19 cellular contexts compared by ENCODE assay signal in genomic region chr3:15581471-15582394, GRCh38. TPM values are rescaled to one million over a fixed set of nuclear protein-coding genes. Genes with fewer than 3 reads are reported as not detected.
DNase-seq lines count a peak whose midpoint lies in the region; ATAC-seq and TF ChIP-seq lines count a peak whose summit lies in the region.
"Had no signal": no experiment of that assay in that cellular context is flagged by ENCODE, and none has a peak within 500 bp of the region (broad histone marks: within the 10 kb centered on the region; RNA-seq: fewer than 3 reads in every experiment).

No MANE protein-coding gene starts in this region.

- TF ChIP-seq POLR2A in IMR-90 (IDR thresholded peaks at IDR 0.05; ENCODE audit: low read depth, low read length) = no peak

- H3K4me2 ChIP-seq in IMR-90 (ENCODE audit: low read depth, low read length) = no peak overlapping the region

- peaks cover 78% of the 10 kb centered on the region for H3K36me3 ChIP-seq in CD4-positive, CD25-positive, alpha-beta regulatory T cell (ENCODE audit: control insufficient read depth, insufficient read depth, low read length)
- peaks cover 20% of the 10 kb centered on the region for H3K36me3 ChIP-seq in IMR-90 (ENCODE audit: control insufficient read depth, insufficient read depth, low read length)
- peaks cover 16 to 43% (median 26%) of the 10 kb centered on the region in 5 donors for H3K36me3 ChIP-seq in subcutaneous abdominal adipose tissue (ENCODE audit: control insufficient read depth in 5 of 5, insufficient read depth in 5 of 5, low read length in 5 of 5)

- H3K27me3 Mint-ChIP-seq in CD4-positive, CD25-positive, alpha-beta regulatory T cell = no peaks in the 10 kb centered on the region

- H3K9me3 ChIP-seq in CD4-positive, CD25-positive, alpha-beta regulatory T cell (ENCODE audit: control insufficient read depth in 2 of 2, low read length in 2 of 2) = no peaks in the 10 kb centered on the region
- H3K9me3 ChIP-seq in IMR-90 (ENCODE audit: control insufficient read depth, insufficient read depth, low read length) (no peaks in the 10 kb centered on the region), subcutaneous abdominal adipose tissue (ENCODE audit: control insufficient read depth in 5 of 5, low read length in 5 of 5) (no peaks in the 10 kb centered on the region)
- H3K9me3 ChIP-seq: HAP-1, SJSA1 had no signal

- H3K56ac ChIP-seq in IMR-90 (ENCODE audit: extremely low read depth, insufficient read depth, low read length) = no peak overlapping the region

- no peak overlapping the region for H2AK9ac ChIP-seq in IMR-90 (replicated peaks; ENCODE audit: low read depth, low read length, poor library complexity)

- no peak overlapping the region for H2BK5ac ChIP-seq in IMR-90 (ENCODE audit: low read depth, low read length, poor library complexity, severe bottlenecking)

- H3K4me1 ChIP-seq in CD4-positive, CD25-positive, alpha-beta regulatory T cell (ENCODE audit: control insufficient read depth, insufficient read depth, low read length, poor library complexity, severe bottlenecking) = no peaks in the 10 kb centered on the region
- H3K4me1 ChIP-seq in IMR-90 (ENCODE audit: control insufficient read depth, insufficient read depth, low read length) = no peaks in the 10 kb centered on the region
- peaks cover 0 to 33% (median 19%) of the 10 kb centered on the region in 5 donors for H3K4me1 ChIP-seq in subcutaneous abdominal adipose tissue (ENCODE audit: control insufficient read depth in 5 of 5, insufficient read depth in 5 of 5, low read length in 5 of 5)
- H3K4me1 ChIP-seq: HAP-1 had no signal

- H2BK120ac ChIP-seq in IMR-90 (ENCODE audit: low read depth, low read length) = no peak overlapping the region

- H4K91ac ChIP-seq in IMR-90 (ENCODE audit: insufficient read depth, low read depth, low read length) = no peak overlapping the region

- no peak overlapping the region for H2BK20ac ChIP-seq in IMR-90 (ENCODE audit: low read depth, low read length)

- no peak overlapping the region for H2AK5ac ChIP-seq in IMR-90 (ENCODE audit: low read depth, low read length)

- no peak overlapping the region for H4K8ac ChIP-seq in IMR-90 (ENCODE audit: low read depth in 2 of 2, low read length in 2 of 2)

- H3K36me3 Mint-ChIP-seq in CD4-positive, CD25-positive, alpha-beta regulatory T cell = peaks cover 43% of the 10 kb centered on the region

- no peak overlapping the region for H4K5ac ChIP-seq in IMR-90 (ENCODE audit: low read depth, low read length)

- peak overlapping the region in 2 of 3 donors; percentile 9 to 37 for H3K27ac Mint-ChIP-seq in CD4-positive, CD25-positive, alpha-beta regulatory T cell

- no peak overlapping the region for H3K4ac ChIP-seq in IMR-90 (ENCODE audit: low read depth, low read length)

- no peak overlapping the region for H3K14ac ChIP-seq in IMR-90 (replicated peaks; ENCODE audit: low read depth, low read length)

- H3K79me1 ChIP-seq in IMR-90 (ENCODE audit: low read depth in 1 of 2, low read length in 2 of 2) = no peaks in the 10 kb centered on the region; a peak in 3 of 4 replicates

- no peak overlapping the region for H2AFZ ChIP-seq in IMR-90 (replicated peaks; ENCODE audit: low read length, poor library complexity)
- H2AFZ ChIP-seq: GM23248 had no signal

- ATAC-seq in CD4-positive, CD25-positive, alpha-beta regulatory T cell (ENCODE audit: low read depth in 2 of 2) = no peak
- ATAC-seq in IMR-90 (ENCODE audit: low read depth) = no peak
- no peak for ATAC-seq in HG02884 (IDR thresholded peaks at IDR 0.05; ENCODE audit: unreplicated experiment)
- ATAC-seq: Right ventricle myocardium inferior had no signal

- H3K4me3 ChIP-seq in CD4-positive, CD25-positive, alpha-beta regulatory T cell (ENCODE audit: low read depth, low read length) = no peak overlapping the region
- H3K4me3 ChIP-seq in IMR-90 (ENCODE audit: insufficient read depth, low read depth, low read length) = no peak overlapping the region
- no peak overlapping the region for H3K4me3 ChIP-seq in fibroblast of villous mesenchyme (ENCODE audit: low read depth, low read length)
- no peak overlapping the region for H3K4me3 ChIP-seq in subcutaneous abdominal adipose tissue (ENCODE audit: low read depth in 1 of 5, low read length in 5 of 5)
- H3K4me3 ChIP-seq: GM23248, HAP-1, SJSA1 had no signal

- H3K23ac ChIP-seq in IMR-90 (ENCODE audit: low read depth, low read length) = no peak overlapping the region

- H3K18ac ChIP-seq in IMR-90 (ENCODE audit: low read depth, low read length) = no peak overlapping the region

- no peak for TF ChIP-seq RAD21 in IMR-90 (IDR thresholded peaks at IDR 0.05; ENCODE audit: low read length)

- H3K9ac ChIP-seq in IMR-90 (ENCODE audit: low read depth, low read length) (no peak overlapping the region), subcutaneous abdominal adipose tissue (ENCODE audit: low read length in 5 of 5) (no peak overlapping the region)
- H3K9ac ChIP-seq: GM23248 had no signal

- no peaks in the 10 kb centered on the region for H4K20me1 ChIP-seq in IMR-90 (ENCODE audit: insufficient read depth, low read length)

- peaks cover 4 to 27% (median 17%) of the 10 kb centered on the region in 4 donors for H3K4me1 Mint-ChIP-seq in CD4-positive, CD25-positive, alpha-beta regulatory T cell

- H3K27ac ChIP-seq in CD4-positive, CD25-positive, alpha-beta regulatory T cell (ENCODE audit: insufficient read depth, low read length, poor library complexity, severe bottlenecking) = no peak overlapping the region
- H3K27ac ChIP-seq in IMR-90 (ENCODE audit: insufficient read depth, low read length) (no peak overlapping the region), subcutaneous abdominal adipose tissue (ENCODE audit: low read depth, low read length) (peak overlapping the region; percentile 73)
- H3K27ac ChIP-seq: GM23248, SJSA1 had no signal

- 100% methylated on average over 1 of the region's 3 CpGs; no CpG with 5 or more reads in 1 of the 2 experiments for WGBS in IMR-90 (ENCODE audit: extremely low coverage in 2 of 2, insufficient read length in 1 of 2), 2 experiments

- H3K4me3 Mint-ChIP-seq in CD4-positive, CD25-positive, alpha-beta regulatory T cell = no peak overlapping the region
- H3K4me3 Mint-ChIP-seq: CD14-positive monocyte had no signal

- no peak overlapping the region for H2BK15ac ChIP-seq in IMR-90 (ENCODE audit: low read depth, low read length)

- BruUV-seq in IMR-90 (replicated peaks; lab: Mats Ljungman, UMichigan) = no TSS peak

- intact Hi-C loops in IMR-90 (cut with micrococcal nuclease) = no loop called here

- dilution Hi-C loops in IMR-90 (cut with HindIII; ENCODE audit: low sequenced_read_pairs, unreplicated experiment) = no loop called here

- CTCF ChIA-PET in IMR-90 (lab: Yijun Ruan, JAX) = no interaction called here

- TF ChIP-seq CTCF in IMR-90 (conservative IDR thresholded peaks at IDR 0.05; ENCODE audit: low read depth, low read length) = no peak
- no peak for TF ChIP-seq CTCF in fibroblast of villous mesenchyme (IDR thresholded peaks at IDR 0.05; ENCODE audit: insufficient read depth, low read depth, low read length)

- H3K27me3 ChIP-seq in CD4-positive, CD25-positive, alpha-beta regulatory T cell (ENCODE audit: control insufficient read depth, insufficient read depth, low read length) = no peaks in the 10 kb centered on the region
- no peaks in the 10 kb centered on the region for H3K27me3 ChIP-seq in IMR-90 (ENCODE audit: control insufficient read depth, insufficient read depth, low read length)
- no peaks in the 10 kb centered on the region for H3K27me3 ChIP-seq in subcutaneous abdominal adipose tissue (ENCODE audit: control insufficient read depth in 5 of 5, insufficient read depth in 4 of 5, low read length in 5 of 5)
- H3K27me3 ChIP-seq: SJSA1 had no signal

- no peak for DNase-seq in CD4-positive, CD25-positive, alpha-beta regulatory T cell
- DNase-seq in IMR-90 (no peak), fibroblast of villous mesenchyme (ENCODE audit: low read depth) (peak; percentile 65), globus pallidus (ENCODE audit: low spot score) (no peak), GM19240 (ENCODE audit: insufficient read length, low spot score) (no peak)
- DNase-seq: ACHN, AML-193, GM23248, NCI-H1694, NCI-H2081 treated with DMSO at 0.1 percent for 48 hours, NCI-H2171 treated with DMSO at 0.1 percent for 48 hours, NCI-H446, NCI-H526 had no signal

- H3K9me3 Mint-ChIP-seq in CD4-positive, CD25-positive, alpha-beta regulatory T cell = no peaks in the 10 kb centered on the region
- H3K9me3 Mint-ChIP-seq: CD14-positive monocyte had no signal

- POLR2A ChIA-PET in IMR-90 (lab: Charles Lee; ENCODE audit: unreplicated experiment) = no interaction called here

- H3K9me1 ChIP-seq in IMR-90 (ENCODE audit: insufficient read depth, low read length) = peaks cover 5% of the 10 kb centered on the region

- in situ Hi-C loops in IMR-90 (cut with MboI; ENCODE audit: low sequenced_read_pairs) = no loop called here

TF ChIP-seq in IMR-90, 13 proteins besides CTCF, POLR2A, EP300 and RAD21 (continues in another document):
- TF ChIP-seq ELK1 (IDR thresholded peaks at IDR 0.05; ENCODE audit: borderline replicate concordance, low read depth, low read length) (no peak), RCOR1 (IDR thresholded peaks at IDR 0.05; ENCODE audit: insufficient replicate concordance, low read length) (no peak), MAFK (IDR thresholded peaks at IDR 0.05; ENCODE audit: low read depth, low read length) (peak; percentile 62), MXI1 (IDR thresholded peaks at IDR 0.05; ENCODE audit: borderline replicate concordance, low read depth, low read length) (no peak)

RNA-seq across cellular contexts. Expression of gene HACL1, which starts 19.6 kb away (rescaled TPM):
- total RNA-seq in CD4-positive, CD25-positive, alpha-beta regulatory T cell = 35.8 TPM
- 10 to 100 TPM; 35.8 to 44.8 (median 39.1) TPM for polyA plus RNA-seq in CD4-positive, CD25-positive, alpha-beta regulatory T cell
- 28.1 and 31.4 TPM in 2 replicates for total RNA-seq in IMR-90 (2012; rRNA removed)
- 9.9 and 11.1 TPM in 2 replicates for polyA plus RNA-seq in IMR-90 (2012; rRNA removed)
- 5.4 and 7.0 TPM in 2 replicates for polyA plus RNA-seq in IMR-90 (2012; cell fraction: cytosol; rRNA removed)
- 7.2 and 16.3 TPM in 2 replicates for polyA plus RNA-seq in IMR-90 (2012; cell fraction: nucleus; rRNA removed; ENCODE audit: low replicate concordance)
- total RNA-seq in fibroblast of villous mesenchyme = 25.8 and 33.7 TPM in 2 replicates

RNA-seq across cellular contexts. Expression of gene BTD, which starts 19.8 kb away (rescaled TPM):
- 22.7 TPM for total RNA-seq in CD4-positive, CD25-positive, alpha-beta regulatory T cell
- polyA plus RNA-seq in CD4-positive, CD25-positive, alpha-beta regulatory T cell = 10 to 100 TPM; 27.6 to 35.8 (median 33.4) TPM
- total RNA-seq in IMR-90 (2012; rRNA removed) (14.2 and 21.1 TPM in 2 replicates), fibroblast of villous mesenchyme (19.6 and 34.1 TPM in 2 replicates)
- 12.0 and 14.8 TPM in 2 replicates for polyA plus RNA-seq in IMR-90 (2012; rRNA removed)
- polyA plus RNA-seq in IMR-90 (2012; cell fraction: cytosol; rRNA removed) = 9.0 and 13.6 TPM in 2 replicates
- polyA plus RNA-seq in IMR-90 (2012; cell fraction: nucleus; rRNA removed; ENCODE audit: low replicate concordance) = 7.5 and 11.5 TPM in 2 replicates
